In the genomic region with DNA sequence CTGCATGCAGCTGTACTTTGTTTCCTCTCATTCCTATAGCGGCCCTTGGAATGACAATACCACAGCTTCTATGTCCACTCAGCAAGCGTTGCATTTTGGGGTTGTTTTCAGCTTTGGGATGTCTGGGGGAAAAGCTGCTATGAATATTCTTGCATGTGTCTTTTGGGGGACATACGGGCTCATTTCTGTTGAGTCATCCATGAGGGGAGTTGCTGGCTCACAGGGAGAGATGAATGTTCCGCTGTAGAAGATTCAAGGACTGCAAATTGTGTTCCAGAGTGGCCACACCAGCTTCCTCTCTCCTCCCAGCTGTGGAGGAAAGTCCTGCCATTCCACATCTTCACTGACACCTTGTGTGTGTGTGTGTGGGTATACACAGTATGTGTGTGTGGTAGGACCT, we compare ENCODE assay signal across 17 cellular contexts. TPM values are rescaled to one million over a fixed set of nuclear protein-coding genes. Genes with fewer than 3 reads are reported as not detected.
DNase-seq lines count a peak whose midpoint lies in the region; ATAC-seq and TF ChIP-seq lines count a peak whose summit lies in the region.
"Had no signal": no experiment of that assay in that cellular context is flagged by ENCODE, and none has a peak within 500 bp of the region (broad histone marks: within the 10 kb centered on the region; RNA-seq: fewer than 3 reads in every experiment).

No MANE protein-coding gene starts in this region.

- H3K27me3 Mint-ChIP-seq in chondrocyte (ENCODE audit: low read depth), result no peaks in the 10 kb centered on the region
- no peaks in the 10 kb centered on the region for H3K27me3 Mint-ChIP-seq in stimulated activated naive CD8-positive, alpha-beta T cell treated with anti-CD3 and anti-CD28 coated beads, Interleukin-15, amount 100 ng/mL, for 72 hours

- no peak overlapping the region for H3K18ac ChIP-seq in mesendoderm (ENCODE audit: low read length)

- no peak overlapping the region for H2AK5ac ChIP-seq in mesendoderm (ENCODE audit: low read length)

- H3K4me3 ChIP-seq in right atrium auricular region (no peak overlapping the region), mesendoderm (ENCODE audit: low read length) (no peak overlapping the region), stomach (no peak overlapping the region)

- no peak for TF ChIP-seq POLR2A in stomach (IDR thresholded peaks at IDR 0.05)

- peak overlapping the region; percentile 17 for H3K27ac Mint-ChIP-seq in chondrocyte (ENCODE audit: unreplicated experiment)
- no peak overlapping the region for H3K27ac Mint-ChIP-seq in stimulated activated naive CD8-positive, alpha-beta T cell treated with anti-CD3 and anti-CD28 coated beads, Interleukin-15, amount 100 ng/mL, for 72 hours

- H3K36me3 ChIP-seq in right atrium auricular region (no peaks in the 10 kb centered on the region), mesendoderm (ENCODE audit: control insufficient read depth, insufficient read depth, low read length) (no peaks in the 10 kb centered on the region), stomach (no peaks in the 10 kb centered on the region)

- TF ChIP-seq CTCF in right atrium auricular region (IDR thresholded peaks at IDR 0.05), result no peak
- TF ChIP-seq CTCF in chondrocyte (IDR thresholded peaks at IDR 0.05), result no peak
- TF ChIP-seq CTCF in stomach (IDR thresholded peaks at IDR 0.05), result no peak

- no peak overlapping the region for H3K23ac ChIP-seq in mesendoderm (ENCODE audit: low read length)

- WGBS in mesendoderm (ENCODE audit: extremely low coverage, insufficient coverage, low lambda C conversion rate), result no CpG with 5 or more reads among the region's 4 CpGs
- WGBS in stomach, 5 donors, result 89 to 97% (median 92%) methylated on average over 4 of the region's 4 CpGs

- H3K79me2 ChIP-seq in mesendoderm (ENCODE audit: control insufficient read depth, insufficient read depth, low read length), result no peaks in the 10 kb centered on the region

- no peak overlapping the region for H3K4ac ChIP-seq in mesendoderm (ENCODE audit: low read depth, low read length)

- no peak overlapping the region for H4K8ac ChIP-seq in mesendoderm (ENCODE audit: low read depth, low read length)

- no peak overlapping the region for H4K5ac ChIP-seq in mesendoderm (ENCODE audit: low read length)

- H3K4me3 Mint-ChIP-seq in chondrocyte (ENCODE audit: unreplicated experiment), result no peak overlapping the region
- H3K4me3 Mint-ChIP-seq in stimulated activated naive CD8-positive, alpha-beta T cell treated with anti-CD3 and anti-CD28 coated beads, Interleukin-15, amount 100 ng/mL, for 72 hours, result no peak overlapping the region

- ATAC-seq in GM18517 (IDR thresholded peaks at IDR 0.05; ENCODE audit: unreplicated experiment), result no peak
- no peak for ATAC-seq in stimulated activated naive CD8-positive, alpha-beta T cell treated with anti-CD3 and anti-CD28 coated beads, Interleukin-15, amount 100 ng/mL, for 72 hours
- no peak for ATAC-seq in HG03095 (IDR thresholded peaks at IDR 0.05; ENCODE audit: unreplicated experiment)
- ATAC-seq: Right ventricle myocardium inferior had no signal

- no peak overlapping the region for H2BK5ac ChIP-seq in mesendoderm (ENCODE audit: low read length)

- H3K27ac ChIP-seq in right atrium auricular region (no peak overlapping the region), mesendoderm (ENCODE audit: low read depth, low read length) (no peak overlapping the region), stomach (no peak overlapping the region)

- H3K36me3 Mint-ChIP-seq in chondrocyte (ENCODE audit: low read depth), result peaks cover 5% of the 10 kb centered on the region

- H3K56ac ChIP-seq in mesendoderm (ENCODE audit: low read length), result peak overlapping the region; percentile 7

- H3K9me3 ChIP-seq in right atrium auricular region (no peaks in the 10 kb centered on the region), stomach (no peaks in the 10 kb centered on the region)

- no peak overlapping the region for H3K9ac ChIP-seq in mesendoderm (ENCODE audit: low read length)

- intact Hi-C loops in cardiac septum (cut with DNase I), result no loop called here
- intact Hi-C loops in stomach (cut with DNase I; ENCODE audit: low total_unique reads), result no loop called here

- H3K4me1 ChIP-seq in right atrium auricular region, result peaks cover 0 to 25% of the 10 kb centered on the region in 2 donors
- H3K4me1 ChIP-seq in mesendoderm (ENCODE audit: control insufficient read depth, low read depth, low read length), result no peaks in the 10 kb centered on the region
- peaks cover 27 to 34% (median 30%) of the 10 kb centered on the region in 4 donors for H3K4me1 ChIP-seq in stomach

- H3K9me3 Mint-ChIP-seq in chondrocyte (ENCODE audit: low read depth), result peaks cover 4% of the 10 kb centered on the region
- H3K9me3 Mint-ChIP-seq in stimulated activated naive CD8-positive, alpha-beta T cell treated with anti-CD3 and anti-CD28 coated beads, Interleukin-15, amount 100 ng/mL, for 72 hours, result no peaks in the 10 kb centered on the region

- DNase-seq in right atrium auricular region (ENCODE audit: low spot score) (peak; percentile 30), cardiac septum (ENCODE audit: low spot score) (no peak), chondrocyte (ENCODE audit: low spot score) (no peak), mesendoderm (no peak), stomach (peak; percentile 2)
- no peak for DNase-seq in stimulated activated naive CD8-positive, alpha-beta T cell treated with anti-CD3 and anti-CD28 coated beads, Interleukin-15, amount 100 ng/mL, for 72 hours
- DNase-seq: ACHN, COR-L47, DMS153, GOT3, NCI-H1092, NCI-H2081 treated with DMSO at 0.1 percent for 48 hours, NCI-H510A treated with DMSO at 0.1 percent for 48 hours, NCI-H82 had no signal

- H3K27me3 ChIP-seq in right atrium auricular region (no peaks in the 10 kb centered on the region), mesendoderm (ENCODE audit: insufficient read depth, low read length, poor library complexity) (no peaks in the 10 kb centered on the region), stomach (no peaks in the 10 kb centered on the region)

- no peak overlapping the region for H2BK15ac ChIP-seq in mesendoderm (replicated peaks; ENCODE audit: low read depth)

- peaks cover 42% of the 10 kb centered on the region for H3K4me1 Mint-ChIP-seq in chondrocyte (ENCODE audit: low read depth)
- H3K4me1 Mint-ChIP-seq in stimulated activated naive CD8-positive, alpha-beta T cell treated with anti-CD3 and anti-CD28 coated beads, Interleukin-15, amount 100 ng/mL, for 72 hours, result peaks cover 7% of the 10 kb centered on the region

- no peak overlapping the region for H3K4me2 ChIP-seq in mesendoderm (ENCODE audit: low read length)

- no peak for TF ChIP-seq EP300 in stomach (IDR thresholded peaks at IDR 0.05)

- no peak overlapping the region for H2BK120ac ChIP-seq in mesendoderm (ENCODE audit: low read depth, low read length)

- H3K79me1 ChIP-seq in mesendoderm (ENCODE audit: low read length), result no peaks in the 10 kb centered on the region

RNA-seq across cellular contexts. Expression of gene TGM2, which starts 43.3 kb away (rescaled TPM):
- total RNA-seq in right atrium auricular region, result 1,000 to 10,000 TPM in 1 of 2 donors, 100 to 1,000 TPM in 1; 680 to 1,303 TPM
- 792 TPM for total RNA-seq in cardiac septum
- total RNA-seq in chondrocyte, result 7.1 to 22.3 TPM (median 17.7 TPM) in 3 replicates
- 0.56 TPM for polyA plus RNA-seq in mesendoderm (2013, experiment 1 of 2)
- 0.56 TPM for polyA plus RNA-seq in mesendoderm (2013, experiment 2 of 2)
- 100 to 1,000 TPM in 1 of 5 donors, 10 to 100 TPM in 4; 27.8 to 195 (median 44.3) TPM for total RNA-seq in stomach
- polyA plus RNA-seq in stomach, result 10 to 100 TPM; 16.2 to 28.0 (median 25.1) TPM

Comparison
In these comparisons a context has a peak if more than half of its experiments do, and no peak if none do; other contexts are left out.
1. DNase-seq: peak in right atrium auricular region (single experiment) and stomach (single experiment); none in cardiac septum (single experiment), chondrocyte (single experiment), mesendoderm (single experiment) and stimulated activated naive CD8-positive, alpha-beta T cell treated with anti-CD3 and anti-CD28 coated beads, Interleukin-15, amount 100 ng/mL, for 72 hours (0 of 2).